In genomic region chr1:193066606-193067005, GRCh38 we compare ENCODE assay signal across 18 cellular contexts. TPM values are rescaled to one million over a fixed set of nuclear protein-coding genes. Genes with fewer than 3 reads are reported as not detected.
A peak's percentile ranks its signal among the peaks of the same experiment; 100 is the strongest.
DNase-seq lines count a peak whose midpoint lies in the region; ATAC-seq and TF ChIP-seq lines count a peak whose summit lies in the region.
"Had no signal": no experiment of that assay in that cellular context is flagged by ENCODE, and none has a peak within 500 bp of the region (broad histone marks: within the 10 kb centered on the region; RNA-seq: fewer than 3 reads in every experiment).

No MANE protein-coding gene starts in this region.

- H3K9ac ChIP-seq in H9 (ENCODE audit: extremely low read depth, insufficient read length, low read length), result no peak overlapping the region

- no peaks in the 10 kb centered on the region for H3K27me3 Mint-ChIP-seq in activated CD8-positive, alpha-beta memory T cell treated with anti-CD3 and anti-CD28 coated beads, Interleukin-2, amount 10 ng/mL, durations not matched to agents 7 days and 5 days
- H3K27me3 Mint-ChIP-seq in H9 (ENCODE audit: low read depth), result no peaks in the 10 kb centered on the region
- no peaks in the 10 kb centered on the region for H3K27me3 Mint-ChIP-seq in activated naive CD8-positive, alpha-beta T cell
- no peaks in the 10 kb centered on the region for H3K27me3 Mint-ChIP-seq in natural killer cell treated with Interleukin-12 subunit alpha and Interleukin-12 subunit beta and Interleukin-15 and Interleukin-18, amount 100 ng/mL, for 72 hours
- H3K27me3 Mint-ChIP-seq: activated CD4-positive, alpha-beta T cell treated with anti-CD3 and anti-CD28 coated beads, Interleukin-2, amount 10 ng/mL, durations not matched to agents 7 days and 5 days had no signal

- TF ChIP-seq CTCF in H9 (conservative IDR thresholded peaks at IDR 0.05) (no peak), upper lobe of left lung (IDR thresholded peaks at IDR 0.05) (no peak)

- H2BK12ac ChIP-seq in H9 (ENCODE audit: insufficient read length, low read depth, low read length), result no peak overlapping the region

- H2AFZ ChIP-seq in H9 (ENCODE audit: low read length), result no peak overlapping the region
- H2AFZ ChIP-seq: PC-9 had no signal

- H3K9me3 Mint-ChIP-seq in activated CD8-positive, alpha-beta memory T cell treated with anti-CD3 and anti-CD28 coated beads, Interleukin-2, amount 10 ng/mL, durations not matched to agents 7 days and 5 days (ENCODE audit: low read depth), result peaks cover 2% of the 10 kb centered on the region
- 0 out of 5 replicates have a peak, but pooled peaks cover 0 to 3% of the 10 kb centered on the region in 2 experiments for H3K9me3 Mint-ChIP-seq in H9
- H3K9me3 Mint-ChIP-seq in activated naive CD8-positive, alpha-beta T cell (ENCODE audit: low read depth), result no peaks in the 10 kb centered on the region
- no peaks in the 10 kb centered on the region for H3K9me3 Mint-ChIP-seq in natural killer cell treated with Interleukin-12 subunit alpha and Interleukin-12 subunit beta and Interleukin-15 and Interleukin-18, amount 100 ng/mL, for 72 hours
- H3K9me3 Mint-ChIP-seq: activated CD4-positive, alpha-beta T cell treated with anti-CD3 and anti-CD28 coated beads, Interleukin-2, amount 10 ng/mL, durations not matched to agents 7 days and 5 days had no signal

- peaks cover 20% of the 10 kb centered on the region for H3K36me3 Mint-ChIP-seq in activated CD8-positive, alpha-beta memory T cell treated with anti-CD3 and anti-CD28 coated beads, Interleukin-2, amount 10 ng/mL, durations not matched to agents 7 days and 5 days
- peaks cover 0 to 10% (median 6%) of the 10 kb centered on the region in 3 experiments; a peak in 6 of 7 replicates for H3K36me3 Mint-ChIP-seq in H9 (ENCODE audit: insufficient read depth in 1 of 3, low read depth in 3 of 3)
- H3K36me3 Mint-ChIP-seq in activated naive CD8-positive, alpha-beta T cell, result peaks cover 6% of the 10 kb centered on the region
- no peaks in the 10 kb centered on the region for H3K36me3 Mint-ChIP-seq in natural killer cell treated with Interleukin-12 subunit alpha and Interleukin-12 subunit beta and Interleukin-15 and Interleukin-18, amount 100 ng/mL, for 72 hours

- H2BK120ac ChIP-seq in H9 (ENCODE audit: low read depth, low read length, poor library complexity, severe bottlenecking), result no peak overlapping the region

- no peak overlapping the region for H3K14ac ChIP-seq in H9 (ENCODE audit: insufficient read depth, low read length)

- H4K8ac ChIP-seq in H9 (replicated peaks; ENCODE audit: insufficient read length, low read depth, low read length), result no peak overlapping the region

- H3K79me1 ChIP-seq in H9 (ENCODE audit: insufficient read depth, low read depth, low read length, poor library complexity, severe bottlenecking), result peaks cover 2% of the 10 kb centered on the region

- ATAC-seq in activated CD8-positive, alpha-beta memory T cell treated with anti-CD3 and anti-CD28 coated beads, Interleukin-2, amount 10 ng/mL, durations not matched to agents 7 days and 5 days, result no peak
- ATAC-seq in natural killer cell treated with Interleukin-12 subunit alpha and Interleukin-12 subunit beta and Interleukin-15 and Interleukin-18, amount 100 ng/mL, for 72 hours, result no peak
- ATAC-seq in upper lobe of left lung (ENCODE audit: low FRiP score in 2 of 2), result no peak
- ATAC-seq: heart right ventricle had no signal

- no peak overlapping the region for H3K18ac ChIP-seq in H9 (ENCODE audit: insufficient read length, low read depth, low read length)

- H3K79me2 ChIP-seq in H9 (ENCODE audit: insufficient read depth, low read length), result peaks cover 17% of the 10 kb centered on the region; the same call in 1 of the 2 replicates

- H3K4me1 ChIP-seq in H9 (ENCODE audit: insufficient read depth, low read length) (no peaks in the 10 kb centered on the region; the same call in 1 of the 2 replicates), upper lobe of left lung (peaks cover 4 to 19% (median 12%) of the 10 kb centered on the region in 4 donors)
- H3K4me1 ChIP-seq: SJSA1 had no signal

- H3K9me3 ChIP-seq in H9 (ENCODE audit: control insufficient read depth, low read depth, low read length) (no peaks in the 10 kb centered on the region), upper lobe of left lung (no peaks in the 10 kb centered on the region)
- H3K9me3 ChIP-seq: SJSA1 had no signal

- H2BK20ac ChIP-seq in H9 (ENCODE audit: low read depth, low read length, poor library complexity, severe bottlenecking), result no peak overlapping the region

- H3K4me1 Mint-ChIP-seq in activated CD8-positive, alpha-beta memory T cell treated with anti-CD3 and anti-CD28 coated beads, Interleukin-2, amount 10 ng/mL, durations not matched to agents 7 days and 5 days, result peaks cover 66% of the 10 kb centered on the region
- peaks cover 9% of the 10 kb centered on the region in 2 experiments; a peak in 3 of 4 replicates for H3K4me1 Mint-ChIP-seq in H9
- H3K4me1 Mint-ChIP-seq in activated naive CD8-positive, alpha-beta T cell (ENCODE audit: low read depth), result peaks cover 85% of the 10 kb centered on the region
- peaks cover 47 to 62% of the 10 kb centered on the region in 2 donors for H3K4me1 Mint-ChIP-seq in natural killer cell treated with Interleukin-12 subunit alpha and Interleukin-12 subunit beta and Interleukin-15 and Interleukin-18, amount 100 ng/mL, for 72 hours (ENCODE audit: low read depth in 2 of 2)

- TF ChIP-seq EP300 in upper lobe of left lung (IDR thresholded peaks at IDR 0.05), result no peak

- no peaks in the 10 kb centered on the region for H3K23me2 ChIP-seq in H9 (ENCODE audit: insufficient read length, low read depth, low read length, poor library complexity, severe bottlenecking)

- H3K27ac ChIP-seq in H9 (ENCODE audit: insufficient read length, low read depth, low read length) (no peak overlapping the region), caudate nucleus (ENCODE audit: low read depth, low read length) (no peak overlapping the region), upper lobe of left lung (no peak overlapping the region)
- H3K27ac ChIP-seq: heart right ventricle, PC-9, SJSA1 had no signal

- H2BK5ac ChIP-seq in H9 (ENCODE audit: insufficient read length, low read length), result no peak overlapping the region

- H3K27ac Mint-ChIP-seq in activated CD8-positive, alpha-beta memory T cell treated with anti-CD3 and anti-CD28 coated beads, Interleukin-2, amount 10 ng/mL, durations not matched to agents 7 days and 5 days, result peak overlapping the region; percentile 3
- H3K27ac Mint-ChIP-seq in H9, result peak overlapping the region in 2 of 3 experiments; percentile 8 to 26; a peak in 2 of 7 replicates
- H3K27ac Mint-ChIP-seq in activated naive CD8-positive, alpha-beta T cell, result peak overlapping the region; percentile 70
- H3K27ac Mint-ChIP-seq in natural killer cell treated with Interleukin-12 subunit alpha and Interleukin-12 subunit beta and Interleukin-15 and Interleukin-18, amount 100 ng/mL, for 72 hours, result peak overlapping the region; percentile 2 to 11
- H3K27ac Mint-ChIP-seq: activated CD4-positive, alpha-beta T cell treated with anti-CD3 and anti-CD28 coated beads, Interleukin-2, amount 10 ng/mL, durations not matched to agents 7 days and 5 days had no signal

- H3K36me3 ChIP-seq in upper lobe of left lung, result no peaks in the 10 kb centered on the region

- H4K20me1 ChIP-seq in H9 (ENCODE audit: control insufficient read depth, insufficient read depth, insufficient read length), result no peaks in the 10 kb centered on the region

- DNase-seq in activated CD8-positive, alpha-beta memory T cell treated with anti-CD3 and anti-CD28 coated beads, Interleukin-2, amount 10 ng/mL, durations not matched to agents 7 days and 5 days, result no peak
- DNase-seq in activated CD8-positive, alpha-beta memory T cell treated with anti-CD3 and anti-CD28 coated beads, Interleukin-2, amount 50 U/mL, for 4 hours, result no peak
- DNase-seq in H9 (no peak), caudate nucleus (lab: John Stamatoyannopoulos, UW) (no peak), upper lobe of left lung (no peak), AML-193 (lab: John Stamatoyannopoulos, UW) (no peak)
- no peak for DNase-seq in natural killer cell treated with Interleukin-12 subunit alpha and Interleukin-12 subunit beta and Interleukin-15 and Interleukin-18, amount 100 ng/mL, for 72 hours (ENCODE audit: low spot score)
- DNase-seq: activated CD4-positive, alpha-beta T cell treated with anti-CD3 and anti-CD28 coated beads, Interleukin-2, amount 10 ng/mL, durations not matched to agents 7 days and 5 days; amniotic stem cell; cerebellar nuclear complex; DMS79 treated with DMSO at 0.1 percent for 48 hours; effector memory CD4-positive, alpha-beta T cell; heart right ventricle; mammary epithelial cell; NCI-H1092; PC-9 had no signal

- H3K56ac ChIP-seq in H9 (ENCODE audit: insufficient read length, low read depth, low read length), result no peak overlapping the region

- H3K27me3 ChIP-seq in H9 (ENCODE audit: insufficient read depth, low read length), result no peaks in the 10 kb centered on the region
- H3K27me3 ChIP-seq in upper lobe of left lung, result no peaks in the 10 kb centered on the region
- H3K27me3 ChIP-seq: heart right ventricle, SJSA1 had no signal

- CTCF ChIA-PET in activated CD8-positive, alpha-beta memory T cell treated with anti-CD3 and anti-CD28 coated beads, Interleukin-2, amount 10 ng/mL, durations not matched to agents 7 days and 5 days (lab: Charles Lee), result no interaction called here

- H3K4me2 ChIP-seq in H9 (ENCODE audit: insufficient read depth, insufficient read length, low read length), result no peak overlapping the region
- H3K4me2 ChIP-seq: PC-9 had no signal

- H2BK15ac ChIP-seq in H9 (ENCODE audit: low read depth, low read length), result no peak overlapping the region

- no peak overlapping the region for H3K4me3 ChIP-seq in upper lobe of left lung
- H3K4me3 ChIP-seq: heart right ventricle, PC-9, SJSA1 had no signal

- H4K91ac ChIP-seq in H9 (ENCODE audit: insufficient read length, low read depth, low read length), result no peak overlapping the region

- H3K4me3 Mint-ChIP-seq in activated CD8-positive, alpha-beta memory T cell treated with anti-CD3 and anti-CD28 coated beads, Interleukin-2, amount 10 ng/mL, durations not matched to agents 7 days and 5 days, result no peak overlapping the region
- no peak overlapping the region for H3K4me3 Mint-ChIP-seq in H9
- no peak overlapping the region for H3K4me3 Mint-ChIP-seq in activated naive CD8-positive, alpha-beta T cell
- peak overlapping the region; percentile 3 for H3K4me3 Mint-ChIP-seq in natural killer cell treated with Interleukin-12 subunit alpha and Interleukin-12 subunit beta and Interleukin-15 and Interleukin-18, amount 100 ng/mL, for 72 hours
- H3K4me3 Mint-ChIP-seq: activated CD4-positive, alpha-beta T cell treated with anti-CD3 and anti-CD28 coated beads, Interleukin-2, amount 10 ng/mL, durations not matched to agents 7 days and 5 days had no signal

- no peak for TF ChIP-seq POLR2A in upper lobe of left lung (IDR thresholded peaks at IDR 0.05)

- H3T11ph ChIP-seq in H9 (ENCODE audit: low read length), result no peak overlapping the region

- H4K5ac ChIP-seq in H9 (ENCODE audit: insufficient read length, low read depth, low read length), result no peak overlapping the region

- H3K4ac ChIP-seq in H9 (ENCODE audit: low read depth, low read length), result no peak overlapping the region

- H3K23ac ChIP-seq in H9 (ENCODE audit: insufficient read length, low read depth, low read length), result no peak overlapping the region

- H2AK5ac ChIP-seq in H9 (ENCODE audit: insufficient read length, low read length), result no peak overlapping the region

- no CpG with 5 or more reads among the region's 4 CpGs for WGBS in H9 (ENCODE audit: extremely low coverage, insufficient read length, low lambda C conversion rate)
- 85 to 87% methylated on average over 4 of the region's 4 CpGs for WGBS in upper lobe of left lung, 2 donors

RNA-seq across cellular contexts. Expression of gene RO60, which starts 7.2 kb away (rescaled TPM):
- total RNA-seq in activated CD8-positive, alpha-beta memory T cell treated with anti-CD3 and anti-CD28 coated beads, Interleukin-2, amount 10 ng/mL, durations not matched to agents 7 days and 5 days, result 10 to 100 TPM; 59.0 to 59.3 TPM
- total RNA-seq in H9 (2021), result 79.5 and 84.7 TPM in 2 replicates
- total RNA-seq in natural killer cell treated with Interleukin-12 subunit alpha and Interleukin-12 subunit beta and Interleukin-15 and Interleukin-18, amount 100 ng/mL, for 72 hours, result 10 to 100 TPM; 60.6 to 74.0 TPM
- total RNA-seq in upper lobe of left lung, result 100 to 1,000 TPM in 2 of 6 donors, 10 to 100 TPM in 4; 49.5 to 131 (median 72.0) TPM

RNA-seq across cellular contexts. Expression of gene UCHL5, which starts 7.4 kb away (rescaled TPM):
- 10 to 100 TPM; 50.8 to 68.5 TPM for total RNA-seq in activated CD8-positive, alpha-beta memory T cell treated with anti-CD3 and anti-CD28 coated beads, Interleukin-2, amount 10 ng/mL, durations not matched to agents 7 days and 5 days
- 40.9 and 42.1 TPM in 2 replicates for total RNA-seq in H9 (2021)
- 10 to 100 TPM; 67.9 to 76.8 TPM for total RNA-seq in natural killer cell treated with Interleukin-12 subunit alpha and Interleukin-12 subunit beta and Interleukin-15 and Interleukin-18, amount 100 ng/mL, for 72 hours
- total RNA-seq in upper lobe of left lung, result 10 to 100 TPM; 24.9 to 49.8 (median 36.4) TPM

RNA-seq across cellular contexts. Expression of gene GLRX2, which starts 38.6 kb away (rescaled TPM):
- total RNA-seq in activated CD8-positive, alpha-beta memory T cell treated with anti-CD3 and anti-CD28 coated beads, Interleukin-2, amount 10 ng/mL, durations not matched to agents 7 days and 5 days, result 10 to 100 TPM; 22.3 to 37.6 TPM
- 7.8 and 10.1 TPM in 2 replicates for total RNA-seq in H9 (2021)
- 10 to 100 TPM; 22.9 to 23.6 TPM for total RNA-seq in natural killer cell treated with Interleukin-12 subunit alpha and Interleukin-12 subunit beta and Interleukin-15 and Interleukin-18, amount 100 ng/mL, for 72 hours
- total RNA-seq in upper lobe of left lung, result 10 to 100 TPM in 2 of 6 donors, 1 to 10 TPM in 4; 1.4 to 18.6 (median 6.6) TPM

RNA-seq across cellular contexts. Expression of gene CDC73, which starts 55.2 kb away (rescaled TPM):
- 10 to 100 TPM; 55.6 to 63.3 TPM for total RNA-seq in activated CD8-positive, alpha-beta memory T cell treated with anti-CD3 and anti-CD28 coated beads, Interleukin-2, amount 10 ng/mL, durations not matched to agents 7 days and 5 days
- 62.5 and 63.7 TPM in 2 replicates for total RNA-seq in H9 (2021)
- 10 to 100 TPM; 71.8 to 76.5 TPM for total RNA-seq in natural killer cell treated with Interleukin-12 subunit alpha and Interleukin-12 subunit beta and Interleukin-15 and Interleukin-18, amount 100 ng/mL, for 72 hours
- total RNA-seq in upper lobe of left lung, result 10 to 100 TPM; 35.1 to 77.5 (median 47.5) TPM

Comparison
In these comparisons a context has a peak if more than half of its experiments do, and no peak if none do; other contexts are left out.
1. H3K27ac Mint-ChIP-seq: peak in every context shown above with its lines; median percentile 70 in activated naive CD8-positive, alpha-beta T cell; 17 in H9; 6 in natural killer cell treated with Interleukin-12 subunit alpha and Interleukin-12 subunit beta and Interleukin-15 and Interleukin-18, amount 100 ng/mL, for 72 hours; 3 in activated CD8-positive, alpha-beta memory T cell treated with anti-CD3 and anti-CD28 coated beads, Interleukin-2, amount 10 ng/mL, durations not matched to agents 7 days and 5 days.